7 cellular contexts compared by ENCODE assay signal in genomic region chr14:65456247-65456646, GRCh38.
"Had no signal": no experiment of that assay in that cellular context is flagged by ENCODE, and none has a peak within 500 bp of the region (broad histone marks: within the 10 kb centered on the region; RNA-seq: fewer than 3 reads in every experiment).

No MANE protein-coding gene starts in this region.

- H2AFZ ChIP-seq: GM23338 had no signal

- FAIRE-seq: H1, H54 had no signal

- H3K27ac ChIP-seq: HL-60 had no signal

- ATAC-seq: GM23338 had no signal

- H3K4me2 ChIP-seq: GM23338 had no signal

- H3K4me3 ChIP-seq: GM23338 had no signal

- DNase-seq: H9, HCEC 1CT, IMR-90 had no signal
